ENCODE assay signal across 10 cellular contexts in the genomic region with DNA sequence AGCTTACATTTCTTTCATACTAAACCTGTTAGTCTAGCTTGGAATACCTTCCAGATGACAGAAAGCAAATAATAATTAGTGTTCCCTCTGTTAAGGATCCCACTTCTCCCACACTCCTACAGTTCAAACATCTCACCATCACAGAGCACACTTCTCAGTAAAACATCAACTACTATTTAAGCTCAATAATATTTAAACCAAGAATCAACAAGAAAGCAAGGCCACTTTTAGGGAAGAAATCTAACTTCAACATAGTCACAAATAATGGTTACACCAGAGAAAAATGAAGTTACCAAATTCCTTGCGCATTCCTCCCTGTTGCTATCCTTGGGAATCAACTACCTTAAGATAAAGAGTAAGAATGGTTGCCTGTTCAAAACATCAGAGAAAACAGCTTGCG. TPM values are rescaled to one million over a fixed set of nuclear protein-coding genes. Genes with fewer than 3 reads are reported as not detected.
A peak's percentile ranks its signal among the peaks of the same experiment; 100 is the strongest.
DNase-seq lines count a peak whose midpoint lies in the region; ATAC-seq and TF ChIP-seq lines count a peak whose summit lies in the region.
"Had no signal": no experiment of that assay in that cellular context is flagged by ENCODE, and none has a peak within 500 bp of the region (broad histone marks: within the 10 kb centered on the region; RNA-seq: fewer than 3 reads in every experiment).

No MANE protein-coding gene starts in this region.

- H3K27me3 ChIP-seq in uterus (no peaks in the 10 kb centered on the region), ovary (no peaks in the 10 kb centered on the region)

- ATAC-seq in stimulated activated naive CD8-positive, alpha-beta T cell treated with anti-CD3 and anti-CD28 coated beads, Interleukin-15, Interleukin-2, amounts not matched to agents 100 U/mL and 50 U/mL, for 24 hours: no peak
- ATAC-seq in memory B cell (ENCODE audit: low read depth) (no peak), HG03097 (IDR thresholded peaks at IDR 0.05; ENCODE audit: low FRiP score, unreplicated experiment) (no peak)
- ATAC-seq: left cardiac atrium had no signal

- in situ Hi-C loops in KBM-7 (cut with MboI; ENCODE audit: low pct_unique_long_range_greater_than_20kb, low sequenced_read_pairs): no loop called here

- H3K4me3 Mint-ChIP-seq in stimulated activated naive CD8-positive, alpha-beta T cell treated with anti-CD3 and anti-CD28 coated beads, Interleukin-15, Interleukin-2, amounts not matched to agents 100 ng/mL and 50 ng/mL, for 24 hours: peak overlapping the region; percentile 96
- H3K4me3 Mint-ChIP-seq in activated naive CD8-positive, alpha-beta T cell: peak overlapping the region; percentile 93
- peak overlapping the region; percentile 99 for H3K4me3 Mint-ChIP-seq in memory B cell

- TF ChIP-seq EP300 in ovary (IDR thresholded peaks at IDR 0.05): no peak

- H3K36me3 ChIP-seq in uterus (no peaks in the 10 kb centered on the region), ovary (no peaks in the 10 kb centered on the region)

- H3K9me3 Mint-ChIP-seq in stimulated activated naive CD8-positive, alpha-beta T cell treated with anti-CD3 and anti-CD28 coated beads, Interleukin-15, Interleukin-2, amounts not matched to agents 100 ng/mL and 50 ng/mL, for 24 hours: peaks cover 5% of the 10 kb centered on the region
- no peaks in the 10 kb centered on the region for H3K9me3 Mint-ChIP-seq in activated naive CD8-positive, alpha-beta T cell (ENCODE audit: low read depth)
- no peaks in the 10 kb centered on the region for H3K9me3 Mint-ChIP-seq in memory B cell

- H3K4me3 ChIP-seq in uterus (peak overlapping the region in 1 of 2 donors; percentile 49), ovary (no peak overlapping the region)

- TF ChIP-seq POLR2A in uterus (IDR thresholded peaks at IDR 0.05) (no peak), ovary (IDR thresholded peaks at IDR 0.05) (no peak)

- H3K4me1 ChIP-seq in uterus (peaks cover 0 to 9% of the 10 kb centered on the region in 2 donors), ovary (ENCODE audit: insufficient read depth) (peaks cover 4% of the 10 kb centered on the region)

- H3K4me1 Mint-ChIP-seq in stimulated activated naive CD8-positive, alpha-beta T cell treated with anti-CD3 and anti-CD28 coated beads, Interleukin-15, Interleukin-2, amounts not matched to agents 100 ng/mL and 50 ng/mL, for 24 hours (ENCODE audit: low read depth): peaks cover 47% of the 10 kb centered on the region
- peaks cover 48% of the 10 kb centered on the region for H3K4me1 Mint-ChIP-seq in activated naive CD8-positive, alpha-beta T cell (ENCODE audit: low read depth)
- peaks cover 27% of the 10 kb centered on the region for H3K4me1 Mint-ChIP-seq in memory B cell

- H3K27me3 Mint-ChIP-seq in stimulated activated naive CD8-positive, alpha-beta T cell treated with anti-CD3 and anti-CD28 coated beads, Interleukin-15, Interleukin-2, amounts not matched to agents 100 ng/mL and 50 ng/mL, for 24 hours: no peaks in the 10 kb centered on the region
- H3K27me3 Mint-ChIP-seq in activated naive CD8-positive, alpha-beta T cell: no peaks in the 10 kb centered on the region
- no peaks in the 10 kb centered on the region for H3K27me3 Mint-ChIP-seq in memory B cell

- peaks cover 26% of the 10 kb centered on the region for H3K36me3 Mint-ChIP-seq in stimulated activated naive CD8-positive, alpha-beta T cell treated with anti-CD3 and anti-CD28 coated beads, Interleukin-15, Interleukin-2, amounts not matched to agents 100 ng/mL and 50 ng/mL, for 24 hours (ENCODE audit: low read depth)
- H3K36me3 Mint-ChIP-seq in activated naive CD8-positive, alpha-beta T cell: peaks cover 12% of the 10 kb centered on the region
- peaks cover 18% of the 10 kb centered on the region for H3K36me3 Mint-ChIP-seq in memory B cell

- TF ChIP-seq CTCF in uterus (IDR thresholded peaks at IDR 0.05) (no peak), ovary (IDR thresholded peaks at IDR 0.05) (no peak)

- no peaks in the 10 kb centered on the region for H3K9me3 ChIP-seq in uterus
- no peaks in the 10 kb centered on the region for H3K9me3 ChIP-seq in ovary

- H3K27ac Mint-ChIP-seq in stimulated activated naive CD8-positive, alpha-beta T cell treated with anti-CD3 and anti-CD28 coated beads, Interleukin-15, Interleukin-2, amounts not matched to agents 100 ng/mL and 50 ng/mL, for 24 hours: peak overlapping the region; percentile 68
- peak overlapping the region; percentile 76 for H3K27ac Mint-ChIP-seq in activated naive CD8-positive, alpha-beta T cell
- H3K27ac Mint-ChIP-seq in memory B cell: no peak overlapping the region

- intact Hi-C loops in uterus (cut with DNase I; ENCODE audit: low total_unique reads): no loop called here
- intact Hi-C loops in ovary (cut with DNase I): loop anchor here in 3 of 4 donors (5.0 kb wide), 3 partner anchors 50 to 90 kb away; a partner anchor contains a TSS

- H3K27ac ChIP-seq in uterus (no peak overlapping the region), ovary (no peak overlapping the region)

- WGBS in ovary, 3 donors: 96 to 100% (median 97%) methylated on average over 2 of the region's 2 CpGs

- no peak for DNase-seq in stimulated activated naive CD8-positive, alpha-beta T cell treated with anti-CD3 and anti-CD28 coated beads, Interleukin-15, Interleukin-2, amounts not matched to agents 100 U/mL and 50 U/mL, for 24 hours
- DNase-seq in memory B cell (ENCODE audit: low spot score in 2 of 2) (no peak), KBM-7 (no peak), uterus (no peak), ovary (no peak)
- DNase-seq: DMS153, left cardiac atrium had no signal

RNA-seq across cellular contexts. Expression of a gene that starts 1.6 kb away (rescaled TPM):
- total RNA-seq in uterus (100 to 1,000 TPM in 2 of 4 donors, 10 to 100 TPM in 2; 41.8 to 174 (median 81.3) TPM), ovary (10 to 100 TPM; 44.1 to 80.2 (median 64.0) TPM)
- 10 to 100 TPM; 39.7 to 53.5 TPM for polyA plus RNA-seq in ovary

RNA-seq across cellular contexts. Expression of a gene that starts 50.6 kb away (rescaled TPM):
- total RNA-seq in uterus (100 to 1,000 TPM in 2 of 4 donors, 10 to 100 TPM in 2; 25.1 to 147 (median 106) TPM), ovary (100 to 1,000 TPM in 2 of 7 donors, 10 to 100 TPM in 5; 45.5 to 109 (median 92.8) TPM)
- 100 to 1,000 TPM in 1 of 2 donors, 10 to 100 TPM in 1; 33.2 to 101 TPM for polyA plus RNA-seq in ovary
